In genomic region chr1:78005755-78006154, GRCh38 we compare ENCODE assay signal across 8 cellular contexts. TPM values are rescaled to one million over a fixed set of nuclear protein-coding genes. Genes with fewer than 3 reads are reported as not detected.
DNase-seq lines count a peak whose midpoint lies in the region; ATAC-seq and TF ChIP-seq lines count a peak whose summit lies in the region.

No MANE protein-coding gene starts in this region.

- no peaks in the 10 kb centered on the region for H3K36me3 ChIP-seq in HAP-1 (replicated peaks)
- H3K36me3 ChIP-seq in effector memory CD4-positive, alpha-beta T cell (ENCODE audit: control insufficient read depth, insufficient read depth, low read length): no peaks in the 10 kb centered on the region
- H3K36me3 ChIP-seq in uterus: no peaks in the 10 kb centered on the region

- H3K4me3 ChIP-seq in HAP-1: peak overlapping the region; percentile 39
- peak overlapping the region; percentile 68 for H3K4me3 ChIP-seq in effector memory CD4-positive, alpha-beta T cell (ENCODE audit: insufficient read depth, low read depth, low read length, poor library complexity, severe bottlenecking)
- H3K4me3 ChIP-seq in mononuclear cell (ENCODE audit: low read length): peak overlapping the region; percentile 0
- peak overlapping the region; percentile 49 to 61 for H3K4me3 ChIP-seq in uterus

- H3K4me1 ChIP-seq in HAP-1: peaks cover 29% of the 10 kb centered on the region
- no peaks in the 10 kb centered on the region for H3K4me1 ChIP-seq in effector memory CD4-positive, alpha-beta T cell (ENCODE audit: control insufficient read depth, insufficient read depth, low read length, poor library complexity, severe bottlenecking)
- peaks cover 3% of the 10 kb centered on the region for H3K4me1 ChIP-seq in mononuclear cell (ENCODE audit: insufficient read depth, low read length)
- peaks cover 7 to 8% of the 10 kb centered on the region in 2 donors for H3K4me1 ChIP-seq in uterus

- H3K27me3 ChIP-seq in HAP-1 (ENCODE audit: low read depth) (no peaks in the 10 kb centered on the region), mononuclear cell (ENCODE audit: insufficient read depth, low read length) (no peaks in the 10 kb centered on the region), uterus (no peaks in the 10 kb centered on the region)
- no peaks in the 10 kb centered on the region for H3K27me3 ChIP-seq in effector memory CD4-positive, alpha-beta T cell (replicated peaks; ENCODE audit: control insufficient read depth, insufficient read depth, low read length, poor library complexity, severe bottlenecking)

- peak; percentile 55 for DNase-seq in AG08395 (ENCODE audit: low spot score)
- DNase-seq in HAP-1 (ENCODE audit: low spot score in 2 of 2): peak; percentile 31 to 64
- DNase-seq in SK-MEL-5 (ENCODE audit: low read depth, low spot score): peak; percentile 66
- DNase-seq in effector memory CD4-positive, alpha-beta T cell: no peak
- DNase-seq in uterus: peak in 1 of 2 donors; percentile 36

- in situ Hi-C loops in HAP-1 (cut with MboI; ENCODE audit: low sequenced_read_pairs) (no loop called here), SK-MEL-5 (cut with HindIII; ENCODE audit: low pct_unique_long_range_greater_than_20kb, low sequenced_read_pairs) (no loop called here)

- intact Hi-C loops in uterus (cut with DNase I; ENCODE audit: low total_unique reads): no loop called here

- H3K9me3 ChIP-seq in HAP-1: no peaks in the 10 kb centered on the region
- no peaks in the 10 kb centered on the region for H3K9me3 ChIP-seq in effector memory CD4-positive, alpha-beta T cell (ENCODE audit: control insufficient read depth, low read length)
- no peaks in the 10 kb centered on the region for H3K9me3 ChIP-seq in mononuclear cell (ENCODE audit: low read depth, low read length)
- no peaks in the 10 kb centered on the region for H3K9me3 ChIP-seq in uterus

- peak; percentile 32 to 67 for TF ChIP-seq POLR2A in uterus (IDR thresholded peaks at IDR 0.05)

- no peak for TF ChIP-seq CTCF in uterus (IDR thresholded peaks at IDR 0.05)

- ATAC-seq in HG03521 (IDR thresholded peaks at IDR 0.05; ENCODE audit: unreplicated experiment): no peak
- ATAC-seq in GM18519 (IDR thresholded peaks at IDR 0.05; ENCODE audit: low FRiP score, unreplicated experiment): no peak

- H3K27ac ChIP-seq in effector memory CD4-positive, alpha-beta T cell (ENCODE audit: insufficient read depth, low read length, poor library complexity, severe bottlenecking): no peak overlapping the region
- H3K27ac ChIP-seq in uterus: peak overlapping the region; percentile 87 to 98

RNA-seq across cellular contexts. Expression of gene DNAJB4, which starts 1.0 kb away (rescaled TPM):
- total RNA-seq in SK-MEL-5 (2014; rRNA removed; shearing (Covaris generic)): 10.2 and 14.3 TPM in 2 replicates
- polyA plus RNA-seq in SK-MEL-5 (2015; cell fraction: cytosol; rRNA removed): 8.9 TPM in 2 replicates
- polyA plus RNA-seq in SK-MEL-5 (2015; cell fraction: nucleus; rRNA removed): 15.3 and 17.4 TPM in 2 replicates
- total RNA-seq in mononuclear cell (22.4 TPM), uterus (10 to 100 TPM; 38.0 to 70.9 (median 59.1) TPM)

RNA-seq across cellular contexts. Expression of gene FUBP1, which starts 26.9 kb away (rescaled TPM):
- total RNA-seq in SK-MEL-5 (2014; rRNA removed; shearing (Covaris generic)): 96.3 and 100 TPM in 2 replicates
- polyA plus RNA-seq in SK-MEL-5 (2015; cell fraction: cytosol; rRNA removed): 90.7 and 112 TPM in 2 replicates
- 571 and 723 TPM in 2 replicates for polyA plus RNA-seq in SK-MEL-5 (2015; cell fraction: nucleus; rRNA removed)
- 274 TPM for total RNA-seq in mononuclear cell
- 100 to 1,000 TPM in 2 of 4 donors, 10 to 100 TPM in 2; 40.6 to 300 (median 116) TPM for total RNA-seq in uterus

RNA-seq across cellular contexts. Expression of gene GIPC2, which starts 40.0 kb away (rescaled TPM):
- not detected in 2 replicates for total RNA-seq in SK-MEL-5 (2014; rRNA removed; shearing (Covaris generic))
- polyA plus RNA-seq in SK-MEL-5 (2015; cell fraction: cytosol; rRNA removed): not detected in 2 replicates
- not detected in 2 replicates for polyA plus RNA-seq in SK-MEL-5 (2015; cell fraction: nucleus; rRNA removed)
- under 0.01 TPM for total RNA-seq in mononuclear cell
- total RNA-seq in uterus: 1 to 10 TPM; 3.6 to 8.2 (median 5.8) TPM

Comparison
In these comparisons a context has a peak if more than half of its experiments do, and no peak if none do; other contexts are left out.
1. DNase-seq: peak in AG08395 (single experiment), HAP-1 (2 of 2) and SK-MEL-5 (single experiment); none in effector memory CD4-positive, alpha-beta T cell (0 of 3).
2. H3K4me3 ChIP-seq: peak in every context shown above with its lines; median percentile 68 in effector memory CD4-positive, alpha-beta T cell; 55 in uterus; 39 in HAP-1; 0 in mononuclear cell.